In the genomic region with DNA sequence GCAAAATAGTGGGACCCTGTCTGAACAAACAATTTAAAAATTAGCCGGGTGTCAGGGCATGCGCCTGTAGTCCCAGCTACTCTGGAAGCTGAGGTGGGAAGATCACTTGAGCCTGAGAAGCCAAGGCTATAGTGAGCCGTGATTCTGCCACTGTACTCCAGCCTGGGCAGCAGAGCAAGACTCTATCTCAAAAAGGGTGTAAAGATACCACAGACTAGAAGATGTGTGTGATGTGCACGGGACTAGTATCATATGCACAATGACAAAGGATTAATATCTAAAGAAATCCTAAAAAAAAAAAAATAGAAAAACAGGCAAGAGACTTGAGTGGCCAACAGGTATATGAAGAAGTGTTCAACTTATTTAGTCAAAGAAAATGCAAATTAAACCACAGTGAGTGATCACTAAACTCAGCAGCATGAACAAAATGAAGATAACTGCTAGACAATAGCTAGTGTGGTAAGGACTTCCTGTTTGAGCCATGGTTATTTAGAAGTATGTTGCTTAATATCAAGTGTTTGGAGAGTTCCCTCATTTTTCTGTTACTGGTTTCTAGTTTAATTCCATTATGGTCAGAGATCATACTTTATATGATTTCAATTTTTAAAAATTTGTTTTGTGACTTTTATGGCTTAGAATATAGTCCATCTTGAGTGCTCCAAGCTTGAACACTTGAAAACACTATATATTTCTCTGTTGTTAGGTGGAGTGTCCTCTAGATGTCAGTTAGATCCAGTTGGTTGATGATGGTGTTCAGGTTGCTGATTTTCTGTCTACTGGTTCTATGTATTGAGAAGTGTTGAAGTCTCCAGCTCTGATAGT, we compare ENCODE assay signal across 8 cellular contexts. TPM values are rescaled to one million over a fixed set of nuclear protein-coding genes. Genes with fewer than 3 reads are reported as not detected.
DNase-seq lines count a peak whose midpoint lies in the region; ATAC-seq and TF ChIP-seq lines count a peak whose summit lies in the region.

No MANE protein-coding gene starts in this region.

- H3K4me1 Mint-ChIP-seq in CD4-positive, alpha-beta T cell (ENCODE audit: low read depth): peaks cover 45% of the 10 kb centered on the region

- H3K36me3 ChIP-seq in gastroesophageal sphincter: no peaks in the 10 kb centered on the region

- H3K4me3 Mint-ChIP-seq in CD4-positive, alpha-beta T cell: peak overlapping the region; percentile 8

- no peak overlapping the region for H3K4me3 ChIP-seq in gastroesophageal sphincter

- POLR2A ChIA-PET in CD4-positive, alpha-beta T cell (lab: Charles Lee): interaction anchor here (0.7 to 1.6 kb wide), 3 partner anchors 12 to 20 kb away, joined by 3 to 6 read pairs (median 5); partner anchors contain the start of gene SLX4

- H3K36me3 Mint-ChIP-seq in CD4-positive, alpha-beta T cell (ENCODE audit: low read depth): no peaks in the 10 kb centered on the region

- H3K27me3 Mint-ChIP-seq in CD4-positive, alpha-beta T cell: no peaks in the 10 kb centered on the region

- peak overlapping the region; percentile 82 for H3K27ac Mint-ChIP-seq in CD4-positive, alpha-beta T cell

- DNase-seq in CD4-positive, alpha-beta T cell: no peak
- DNase-seq in NOMO-1 (lab: John Stamatoyannopoulos, UW; ENCODE audit: unreplicated experiment in 2 of 2): peak; percentile 47 to 94
- DNase-seq in cerebellar cortex (ENCODE audit: low spot score): peak; percentile 34
- DNase-seq in HPDE6-E6E7 (ENCODE audit: extremely low spot score): no peak

- H3K27ac ChIP-seq in CD4-positive, alpha-beta T cell (ENCODE audit: low read depth, low read length): peak overlapping the region; percentile 29
- H3K27ac ChIP-seq in gastroesophageal sphincter: no peak overlapping the region

- 90% methylated on average over 3 of the region's 4 CpGs; no CpG with 5 or more reads in 1 of the 2 donors for WGBS in gastroesophageal sphincter (ENCODE audit: low coverage in 1 of 2), 2 donors

- TF ChIP-seq EP300 in gastroesophageal sphincter (IDR thresholded peaks at IDR 0.05): no peak

- TF ChIP-seq CTCF in CD4-positive, alpha-beta T cell (IDR thresholded peaks at IDR 0.05): no peak
- TF ChIP-seq CTCF in gastroesophageal sphincter (IDR thresholded peaks at IDR 0.05): no peak

- H3K9me3 Mint-ChIP-seq in CD4-positive, alpha-beta T cell: no peaks in the 10 kb centered on the region

- intact Hi-C loops in CD4-positive, alpha-beta T cell (cut with DNase I, micrococcal nuclease): loop anchor here in 1 of 2 experiments (1.0 kb wide), 1 partner anchor 11 kb away; no protein-coding TSS in a partner anchor

- no peaks in the 10 kb centered on the region for H3K9me3 ChIP-seq in CD4-positive, alpha-beta T cell (ENCODE audit: control insufficient read depth, low read length)
- H3K9me3 ChIP-seq in gastroesophageal sphincter: no peaks in the 10 kb centered on the region

- CTCF ChIA-PET in CD4-positive, alpha-beta T cell (lab: Charles Lee): interaction anchor here (1.0 to 1.5 kb wide), 3 partner anchors 10 to 14 kb away, joined by 3 to 5 read pairs (median 5); partner anchors contain the start of gene SLX4

- H3K27me3 ChIP-seq in CD4-positive, alpha-beta T cell (ENCODE audit: control insufficient read depth, insufficient read depth, low read length): no peaks in the 10 kb centered on the region
- no peaks in the 10 kb centered on the region for H3K27me3 ChIP-seq in gastroesophageal sphincter

- H3K4me1 ChIP-seq in gastroesophageal sphincter: no peaks in the 10 kb centered on the region

- peak; percentile 84 for ATAC-seq in CD4-positive, alpha-beta T cell (ENCODE audit: poor library complexity)
- peak; percentile 53 for ATAC-seq in GM19455 (IDR thresholded peaks at IDR 0.05; ENCODE audit: unreplicated experiment)
- ATAC-seq in HG03460 (IDR thresholded peaks at IDR 0.05; ENCODE audit: unreplicated experiment): no peak
- no peak for ATAC-seq in gastroesophageal sphincter
- no peak for ATAC-seq in esophagus mucosa

- TF ChIP-seq POLR2A in gastroesophageal sphincter (IDR thresholded peaks at IDR 0.05): no peak

RNA-seq across cellular contexts. Expression of gene SLX4, which starts 14.7 kb away (rescaled TPM):
- total RNA-seq in CD4-positive, alpha-beta T cell: 1 to 10 TPM; 5.1 to 5.2 TPM
- total RNA-seq in gastroesophageal sphincter: 1 to 10 TPM; 1.4 to 5.6 (median 3.2) TPM
- total RNA-seq in esophagus mucosa: 4.0 TPM

RNA-seq across cellular contexts. Expression of gene DNASE1, which starts 28.4 kb away (rescaled TPM):
- total RNA-seq in CD4-positive, alpha-beta T cell: 10 to 100 TPM in 1 of 2 experiments, 1 to 10 TPM in 1; 9.5 to 10.4 TPM
- total RNA-seq in gastroesophageal sphincter (10 to 100 TPM in 2 of 4 donors, 1 to 10 TPM in 2; 7.1 to 20.9 (median 11.0) TPM), esophagus mucosa (7.9 TPM)

RNA-seq across cellular contexts. Expression of gene NLRC3, which starts 48.9 kb away (rescaled TPM):
- total RNA-seq in CD4-positive, alpha-beta T cell: 10 to 100 TPM; 50.4 to 51.5 TPM
- total RNA-seq in gastroesophageal sphincter: 1 to 10 TPM; 1.1 to 5.8 (median 1.4) TPM
- 0.48 TPM for total RNA-seq in esophagus mucosa

Comparison
In these comparisons a context has a peak if more than half of its experiments do, and no peak if none do; other contexts are left out.
1. ATAC-seq: peak in CD4-positive, alpha-beta T cell (single experiment) and GM19455 (single experiment); none in HG03460 (single experiment), gastroesophageal sphincter (single experiment) and esophagus mucosa (single experiment).
2. DNase-seq: peak in NOMO-1 (2 of 2) and cerebellar cortex (single experiment); none in CD4-positive, alpha-beta T cell (0 of 10) and HPDE6-E6E7 (single experiment).
3. RNA of gene NLRC3, which starts 48.9 kb away (total RNA-seq): 50.4 to 51.5 TPM in CD4-positive, alpha-beta T cell; 1.1 to 5.8 TPM in gastroesophageal sphincter and 0.48 TPM in esophagus mucosa (single experiment); every median in the first group is over 4 times any median in the second.